Comparison of ENCODE assay signal across 12 cellular contexts in genomic region chr15:49877117-49877860, GRCh38.
A peak's percentile ranks its signal among the peaks of the same experiment; 100 is the strongest.
DNase-seq lines count a peak whose midpoint lies in the region; ATAC-seq and TF ChIP-seq lines count a peak whose summit lies in the region.
"Had no signal": no experiment of that assay in that cellular context is flagged by ENCODE, and none has a peak within 500 bp of the region (broad histone marks: within the 10 kb centered on the region; RNA-seq: fewer than 3 reads in every experiment).

No MANE protein-coding gene starts in this region.

- H3K36me3 ChIP-seq in heart right ventricle: peaks cover 0 to 21% (median 0%) of the 10 kb centered on the region in 9 donors

- CTCF ChIA-PET in AG04450 (lab: Charles Lee): interaction anchor here (1.2 to 1.3 kb wide), 2 partner anchors 14 to 174 kb away, joined by 4 to 5 read pairs; no protein-coding TSS in a partner anchor

- H3K9me3 Mint-ChIP-seq in activated T-helper 1 cell treated with anti-CD3 and anti-CD28 coated beads, Interleukin-12 subunit alpha, Interleukin-12 subunit beta, Interleukin-2, Interleukin-4 antibody, amounts not matched to agents 30 ng/mL and 10 ng/mL and 1 ng/mL, durations not matched to agents 14 hours and 24 hours and 36 hours: no peaks in the 10 kb centered on the region
- no peaks in the 10 kb centered on the region for H3K9me3 Mint-ChIP-seq in activated T-cell treated with anti-CD3 and anti-CD28 coated beads, Interleukin-2, amount 50 U/mL, for 4 hours
- H3K9me3 Mint-ChIP-seq: activated naive CD4-positive, alpha-beta T cell treated with anti-CD3 and anti-CD28 coated beads, Interleukin-2, amount 50 U/mL, for 72 hours; stimulated activated naive B cell treated with anti-CD40 and anti-IgM and Interleukin-4, amounts not matched to agents 10 μg/mL and 1 μg/mL and 100 μg/mL, for 72 hours had no signal

- H3K4me1 Mint-ChIP-seq in activated T-helper 1 cell treated with anti-CD3 and anti-CD28 coated beads, Interleukin-12 subunit alpha, Interleukin-12 subunit beta, Interleukin-2, Interleukin-4 antibody, amounts not matched to agents 30 ng/mL and 10 ng/mL and 1 ng/mL, durations not matched to agents 14 hours and 24 hours and 36 hours (ENCODE audit: low read depth): peaks cover 16% of the 10 kb centered on the region
- no peaks in the 10 kb centered on the region for H3K4me1 Mint-ChIP-seq in activated T-cell treated with anti-CD3 and anti-CD28 coated beads, Interleukin-2, amount 50 U/mL, for 4 hours (ENCODE audit: low read depth)

- no peaks in the 10 kb centered on the region for H3K27me3 Mint-ChIP-seq in activated T-helper 1 cell treated with anti-CD3 and anti-CD28 coated beads, Interleukin-12 subunit alpha, Interleukin-12 subunit beta, Interleukin-2, Interleukin-4 antibody, amounts not matched to agents 30 ng/mL and 10 ng/mL and 1 ng/mL, durations not matched to agents 14 hours and 24 hours and 36 hours (ENCODE audit: insufficient read depth)
- no peaks in the 10 kb centered on the region for H3K27me3 Mint-ChIP-seq in activated T-cell treated with anti-CD3 and anti-CD28 coated beads, Interleukin-2, amount 50 U/mL, for 4 hours (ENCODE audit: low read depth)
- H3K27me3 Mint-ChIP-seq: stimulated activated naive B cell treated with anti-CD40 and anti-IgM and Interleukin-4, amounts not matched to agents 10 μg/mL and 1 μg/mL and 100 μg/mL, for 72 hours had no signal

- H3K27ac ChIP-seq in AG04450 (ENCODE audit: low read depth, low read length) (peak overlapping the region; percentile 47), heart right ventricle (peak overlapping the region; percentile 54 to 81 (median 72))
- H3K27ac ChIP-seq: BLaER1 treated with 17β-estradiol and CSF1 and Interleukin-3, amounts not matched to agents 10 nM and 100 nM had no signal

- H3K4me3 Mint-ChIP-seq in activated T-helper 1 cell treated with anti-CD3 and anti-CD28 coated beads, Interleukin-12 subunit alpha, Interleukin-12 subunit beta, Interleukin-2, Interleukin-4 antibody, amounts not matched to agents 30 ng/mL and 10 ng/mL and 1 ng/mL, durations not matched to agents 14 hours and 24 hours and 36 hours: no peak overlapping the region
- H3K4me3 Mint-ChIP-seq in activated T-cell treated with anti-CD3 and anti-CD28 coated beads, Interleukin-2, amount 50 U/mL, for 4 hours: no peak overlapping the region
- H3K4me3 Mint-ChIP-seq: stimulated activated naive B cell treated with anti-CD40 and anti-IgM and Interleukin-4, amounts not matched to agents 10 μg/mL and 1 μg/mL and 100 μg/mL, for 72 hours had no signal

- H3K4me3 ChIP-seq in AG04450 (ENCODE audit: low read depth, low read length) (no peak overlapping the region), heart right ventricle (no peak overlapping the region), retinal pigment epithelial cell (ENCODE audit: low read length) (no peak overlapping the region)
- H3K4me3 ChIP-seq: BLaER1 treated with 17β-estradiol and CSF1 and Interleukin-3, amounts not matched to agents 10 nM and 100 nM had no signal

- POLR2A ChIA-PET in AG04450 (lab: Yijun Ruan, JAX): no interaction called here

- H3K4me1 ChIP-seq in heart right ventricle: peaks cover 0 to 29% (median 12%) of the 10 kb centered on the region in 9 donors
- H3K4me1 ChIP-seq: BLaER1 treated with 17β-estradiol and CSF1 and Interleukin-3, amounts not matched to agents 10 nM and 100 nM had no signal

- DNase-seq in AG04450 (ENCODE audit: low read depth, low spot score) (no peak), heart right ventricle (no peak), retinal pigment epithelial cell (ENCODE audit: low read depth) (peak; percentile 71), GM19240 (ENCODE audit: insufficient read length, low spot score) (no peak)
- DNase-seq in activated T-helper 1 cell treated with anti-CD3 and anti-CD28 coated beads, Interleukin-12 subunit alpha, Interleukin-12 subunit beta, Interleukin-2, Interleukin-4 antibody, amounts not matched to agents 30 ng/mL and 10 ng/mL and 1 ng/mL, durations not matched to agents 14 hours and 24 hours and 36 hours (ENCODE audit: low spot score): no peak
- DNase-seq in activated T-cell treated with anti-CD3 and anti-CD28 coated beads, Interleukin-2, amount 50 U/mL, for 4 hours: no peak
- no peak for DNase-seq in stimulated activated CD4-positive, alpha-beta T cell treated with anti-CD3 and anti-CD28 coated beads, Interleukin-2, amount 100 ng/mL, for 24 hours
- DNase-seq: effector CD8-positive, alpha-beta T cell; stimulated activated naive B cell treated with anti-CD40 and anti-IgM and Interleukin-4, amounts not matched to agents 10 μg/mL and 1 μg/mL and 100 μg/mL, for 72 hours had no signal

- H3K9me3 ChIP-seq in AG04450 (ENCODE audit: control insufficient read depth, insufficient read depth, low read length): no peaks in the 10 kb centered on the region
- no peaks in the 10 kb centered on the region for H3K9me3 ChIP-seq in heart right ventricle
- H3K9me3 ChIP-seq: BLaER1 treated with 17β-estradiol and CSF1 and Interleukin-3, amounts not matched to agents 10 nM and 100 nM had no signal

- WGBS in heart right ventricle, 2 donors: 69 to 76% methylated on average over 7 of the region's 7 CpGs

- H3K27me3 ChIP-seq in AG04450 (ENCODE audit: control insufficient read depth, insufficient read depth, low read length) (no peaks in the 10 kb centered on the region), heart right ventricle (no peaks in the 10 kb centered on the region)
- H3K27me3 ChIP-seq: BLaER1 treated with 17β-estradiol and CSF1 and Interleukin-3, amounts not matched to agents 10 nM and 100 nM had no signal

- peaks cover 34% of the 10 kb centered on the region for H3K36me3 Mint-ChIP-seq in activated T-helper 1 cell treated with anti-CD3 and anti-CD28 coated beads, Interleukin-12 subunit alpha, Interleukin-12 subunit beta, Interleukin-2, Interleukin-4 antibody, amounts not matched to agents 30 ng/mL and 10 ng/mL and 1 ng/mL, durations not matched to agents 14 hours and 24 hours and 36 hours (ENCODE audit: low read depth)
- H3K36me3 Mint-ChIP-seq in activated T-cell treated with anti-CD3 and anti-CD28 coated beads, Interleukin-2, amount 50 U/mL, for 4 hours (ENCODE audit: insufficient read depth): no peaks in the 10 kb centered on the region
- H3K36me3 Mint-ChIP-seq: activated naive CD4-positive, alpha-beta T cell treated with anti-CD3 and anti-CD28 coated beads, Interleukin-2, amount 50 U/mL, for 72 hours; stimulated activated naive B cell treated with anti-CD40 and anti-IgM and Interleukin-4, amounts not matched to agents 10 μg/mL and 1 μg/mL and 100 μg/mL, for 72 hours had no signal

- no peak for TF ChIP-seq CTCF in AG04450 (IDR thresholded peaks at IDR 0.05; ENCODE audit: low read depth, low read length)
- TF ChIP-seq CTCF in heart right ventricle (IDR thresholded peaks at IDR 0.05): no peak
- TF ChIP-seq CTCF in retinal pigment epithelial cell (conservative IDR thresholded peaks at IDR 0.05; ENCODE audit: low read depth, low read length): no peak

- intact Hi-C loops in activated T-helper 1 cell treated with anti-CD3 and anti-CD28 coated beads, Interleukin-12 subunit alpha, Interleukin-12 subunit beta, Interleukin-2, Interleukin-4 antibody, amounts not matched to agents 30 ng/mL and 10 ng/mL and 1 ng/mL, durations not matched to agents 14 hours and 24 hours and 36 hours (cut with micrococcal nuclease): loop anchor here (2.0 to 10.0 kb wide), 3 partner anchors 174 to 440 kb away; no protein-coding TSS in a partner anchor
- intact Hi-C loops in heart right ventricle (cut with DNase I): loop anchor here in 3 of 10 donors (5.0 kb wide), 3 partner anchors 125 to 255 kb away; partner anchors contain the start of genes DTWD1 (in 1 of the 3) and FAM227B (in 1 of the 3)

- H3K27ac Mint-ChIP-seq in activated T-helper 1 cell treated with anti-CD3 and anti-CD28 coated beads, Interleukin-12 subunit alpha, Interleukin-12 subunit beta, Interleukin-2, Interleukin-4 antibody, amounts not matched to agents 30 ng/mL and 10 ng/mL and 1 ng/mL, durations not matched to agents 14 hours and 24 hours and 36 hours: peak overlapping the region; percentile 22
- H3K27ac Mint-ChIP-seq: activated naive CD4-positive, alpha-beta T cell treated with anti-CD3 and anti-CD28 coated beads, Interleukin-2, amount 50 U/mL, for 72 hours; stimulated activated naive B cell treated with anti-CD40 and anti-IgM and Interleukin-4, amounts not matched to agents 10 μg/mL and 1 μg/mL and 100 μg/mL, for 72 hours had no signal

- peak in 3 of 8 donors; percentile 8 to 34 (median 9) for ATAC-seq in heart right ventricle
- no peak for ATAC-seq in activated T-cell treated with anti-CD3 and anti-CD28 coated beads, Interleukin-2, amount 50 U/mL, for 4 hours
- ATAC-seq in HG02623 (IDR thresholded peaks at IDR 0.05; ENCODE audit: unreplicated experiment): no peak
- ATAC-seq: activated naive CD4-positive, alpha-beta T cell treated with anti-CD3 and anti-CD28 coated beads, Interleukin-2, amount 50 U/mL, for 72 hours; stimulated activated naive B cell treated with anti-CD40 and anti-IgM and Interleukin-4, amounts not matched to agents 10 μg/mL and 1 μg/mL and 100 μg/mL, for 72 hours had no signal
